In genomic region chr3:114401346-114401745, GRCh38 we compare ENCODE assay signal across 13 cellular contexts.
DNase-seq lines count a peak whose midpoint lies in the region; ATAC-seq, FAIRE-seq and TF ChIP-seq lines count a peak whose summit lies in the region.
"Had no signal": no experiment of that assay in that cellular context is flagged by ENCODE, and none has a peak within 500 bp of the region (broad histone marks: within the 10 kb centered on the region; RNA-seq: fewer than 3 reads in every experiment).

No MANE protein-coding gene starts in this region.

- no peak for TF ChIP-seq CTCF in neural cell (IDR thresholded peaks at IDR 0.05; ENCODE audit: poor library complexity, severe bottlenecking)

- H3K9me3 ChIP-seq in neural cell (ENCODE audit: low read length), result no peaks in the 10 kb centered on the region

- ATAC-seq in left ventricle myocardium superior, result peak; percentile 8
- ATAC-seq: GM23338 had no signal

- H3F3A ChIP-seq in neural cell (ENCODE audit: insufficient read depth, low read length, poor library complexity, severe bottlenecking), result no peaks in the 10 kb centered on the region

- no peaks in the 10 kb centered on the region for H3K79me2 ChIP-seq in neural cell (replicated peaks; ENCODE audit: insufficient read depth, low read length)

- TF ChIP-seq EP300 in neural cell (conservative IDR thresholded peaks at IDR 0.05; ENCODE audit: poor library complexity, severe bottlenecking), result no peak

- no peak for FAIRE-seq in frontal cortex (lab: Jason Lieb, UNC)
- FAIRE-seq: D721Med had no signal

- intact Hi-C loops in left ventricle myocardium superior (cut with micrococcal nuclease), result no loop called here
- intact Hi-C loops in cardiac septum (cut with DNase I), result no loop called here

- no peak for TF ChIP-seq RAD21 in neural cell (conservative IDR thresholded peaks at IDR 0.05)

- H3K4me3 ChIP-seq in neural cell (ENCODE audit: low read length), result peak overlapping the region; percentile 49
- H3K4me3 ChIP-seq: GM23338, PC-9 had no signal

- no peaks in the 10 kb centered on the region for H4K20me1 ChIP-seq in neural cell (ENCODE audit: insufficient read depth)

- H3K9ac ChIP-seq in neural cell (ENCODE audit: low read length), result peak overlapping the region; percentile 45

- no peaks in the 10 kb centered on the region for H3K36me3 ChIP-seq in neural cell (ENCODE audit: insufficient read depth, low read length)

- no peak overlapping the region for H2AFZ ChIP-seq in neural cell (ENCODE audit: low read depth, low read length)
- H2AFZ ChIP-seq: PC-9 had no signal

- no peaks in the 10 kb centered on the region for H3K27me3 ChIP-seq in neural cell (ENCODE audit: insufficient read depth, low read depth, low read length)

- DNase-seq in left ventricle myocardium superior (no peak), cardiac septum (ENCODE audit: low spot score) (no peak), caudate nucleus (lab: John Stamatoyannopoulos, UW) (no peak), DMS153 (lab: John Stamatoyannopoulos, UW) (no peak), LoVo (ENCODE audit: low spot score) (no peak), frontal cortex (ENCODE audit: low spot score in 2 of 2) (no peak)
- DNase-seq: CD4-positive, alpha-beta memory T cell; NCI-H446; NCI-H774; PC-9 had no signal

- H3K27ac ChIP-seq in caudate nucleus (ENCODE audit: low read depth, low read length) (peak overlapping the region; percentile 56), neural cell (ENCODE audit: low read length) (peak overlapping the region; percentile 72)
- H3K27ac ChIP-seq: PC-9 had no signal

- no peaks in the 10 kb centered on the region for H3K9me2 ChIP-seq in neural cell (ENCODE audit: insufficient read depth, low read length)

- H3K4me2 ChIP-seq in neural cell (ENCODE audit: low read length), result no peak overlapping the region
- H3K4me2 ChIP-seq: GM23338, PC-9 had no signal

TF ChIP-seq in neural cell, 6 proteins besides CTCF, POLR2A, EP300 and RAD21:
- no peak for TF ChIP-seq REST (IDR thresholded peaks at IDR 0.05; ENCODE audit: borderline replicate concordance)
- TF ChIP-seq TAF1 (IDR thresholded peaks at IDR 0.05; ENCODE audit: low read depth), result no peak
- no peak for TF ChIP-seq MXI1 (conservative IDR thresholded peaks at IDR 0.05; ENCODE audit: poor library complexity, severe bottlenecking)
- TF ChIP-seq SMC3 (conservative IDR thresholded peaks at IDR 0.05; ENCODE audit: poor library complexity), result no peak
- TF ChIP-seq POLR2AphosphoS5 (IDR thresholded peaks at IDR 0.05), result no peak
- TF ChIP-seq EZH2 (IDR thresholded peaks at IDR 0.05; ENCODE audit: borderline replicate concordance, insufficient read depth, low read length, poor library complexity, severe bottlenecking), result no peak
